ENCODE assay signal across 1 cellular context in the genomic region with DNA sequence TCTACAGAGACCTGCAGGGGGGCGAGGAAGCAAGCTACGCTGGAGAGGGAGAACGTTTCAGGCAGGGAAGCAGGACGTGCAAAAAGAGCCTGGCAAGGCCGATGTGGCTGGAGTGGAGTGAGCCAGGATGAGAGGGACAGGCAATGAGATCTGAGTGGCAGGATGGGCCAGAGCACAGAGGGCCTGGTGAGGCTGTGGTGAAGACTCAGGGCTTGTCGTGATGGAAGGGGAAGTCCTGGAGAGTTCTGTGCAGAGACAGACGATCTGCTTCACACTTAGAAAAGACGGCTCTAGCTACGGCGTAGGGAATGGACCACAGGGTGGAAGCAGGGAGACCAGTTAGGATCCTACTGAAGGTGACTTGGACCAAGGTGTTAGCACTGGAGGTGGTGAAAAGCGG.
TF ChIP-seq lines count a peak whose summit lies in the region.

No MANE protein-coding gene starts in this region.

TF ChIP-seq in H1, 55 proteins besides CTCF, POLR2A, EP300 and RAD21:
- TF ChIP-seq, protein P1, sequence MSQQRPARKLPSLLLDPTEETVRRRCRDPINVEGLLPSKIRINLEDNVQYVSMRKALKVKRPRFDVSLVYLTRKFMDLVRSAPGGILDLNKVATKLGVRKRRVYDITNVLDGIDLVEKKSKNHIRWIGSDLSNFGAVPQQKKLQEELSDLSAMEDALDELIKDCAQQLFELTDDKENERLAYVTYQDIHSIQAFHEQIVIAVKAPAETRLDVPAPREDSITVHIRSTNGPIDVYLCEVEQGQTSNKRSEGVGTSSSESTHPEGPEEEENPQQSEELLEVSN (IDR thresholded peaks at IDR 0.05), result no peak
- no peak for TF ChIP-seq CHD1 (IDR thresholded peaks at IDR 0.05; ENCODE audit: low read depth, low read length)
- no peak for TF ChIP-seq SP4 (IDR thresholded peaks at IDR 0.05; ENCODE audit: low read length)
- TF ChIP-seq TAF1 (IDR thresholded peaks at IDR 0.05; ENCODE audit: low read depth, low read length), result no peak
- no peak for TF ChIP-seq CEBPB (IDR thresholded peaks at IDR 0.05; ENCODE audit: low read depth, low read length)
- TF ChIP-seq KDM5A (IDR thresholded peaks at IDR 0.05; ENCODE audit: low read length), result no peak
